In genomic region chr6:139981066-139981624, GRCh38 we compare ENCODE assay signal across 13 cellular contexts.
DNase-seq lines count a peak whose midpoint lies in the region; ATAC-seq and TF ChIP-seq lines count a peak whose summit lies in the region.
"Had no signal": no experiment of that assay in that cellular context is flagged by ENCODE, and none has a peak within 500 bp of the region (broad histone marks: within the 10 kb centered on the region; RNA-seq: fewer than 3 reads in every experiment).

No MANE protein-coding gene starts in this region.

- H3K27ac ChIP-seq in left ventricle myocardium inferior (replicated peaks) (peak overlapping the region; percentile 67), brain microvascular endothelial cell (peak overlapping the region; percentile 91), muscle layer of duodenum (ENCODE audit: low read length) (peak overlapping the region; percentile 5)

- no peak for ATAC-seq in Right ventricle myocardium superior (ENCODE audit: poor library complexity)

- H3K36me3 ChIP-seq in left ventricle myocardium inferior (no peaks in the 10 kb centered on the region), brain microvascular endothelial cell (replicated peaks) (no peaks in the 10 kb centered on the region), muscle layer of duodenum (ENCODE audit: control insufficient read depth in 1 of 2, insufficient read depth in 2 of 2, low read length in 2 of 2) (peaks cover 0 to 5% of the 10 kb centered on the region in 2 donors)

- DNase-seq in left ventricle myocardium inferior (no peak), Right ventricle myocardium superior (no peak), brain microvascular endothelial cell (no peak), NCI-H1092 treated with DMSO at 0.1 percent for 48 hours (lab: John Stamatoyannopoulos, UW) (no peak), NCI-H82 treated with DMSO at 0.1 percent for 48 hours (lab: John Stamatoyannopoulos, UW; ENCODE audit: unreplicated experiment) (no peak), activated gamma-delta T cell (lab: John Stamatoyannopoulos, UW) (no peak)
- no peak for DNase-seq in stimulated activated CD4-positive, alpha-beta T cell treated with anti-CD3 and anti-CD28 coated beads, Interleukin-2, amount 100 ng/mL, for 24 hours
- DNase-seq: amniotic stem cell; DMS79; effector CD4-positive, alpha-beta T cell; KG1; testis had no signal

- H3K4me3 ChIP-seq in left ventricle myocardium inferior, result no peak overlapping the region
- no peak overlapping the region for H3K4me3 ChIP-seq in brain microvascular endothelial cell (ENCODE audit: low read depth, low read length)
- no peak overlapping the region for H3K4me3 ChIP-seq in muscle layer of duodenum (ENCODE audit: low read depth in 1 of 2, low read length in 2 of 2)
- H3K4me3 ChIP-seq: testis had no signal

- H3K9me3 ChIP-seq in left ventricle myocardium inferior (replicated peaks), result no peaks in the 10 kb centered on the region
- H3K9me3 ChIP-seq in muscle layer of duodenum (ENCODE audit: control insufficient read depth in 1 of 2, low read length in 2 of 2), result no peaks in the 10 kb centered on the region
- H3K9me3 ChIP-seq: testis had no signal

- H3K4me1 ChIP-seq in left ventricle myocardium inferior, result peaks cover 66% of the 10 kb centered on the region
- peaks cover 4 to 26% of the 10 kb centered on the region in 2 donors for H3K4me1 ChIP-seq in muscle layer of duodenum (ENCODE audit: control insufficient read depth in 1 of 2, insufficient read depth in 2 of 2, low read length in 2 of 2)
- H3K4me1 ChIP-seq: testis had no signal

- H3K27me3 ChIP-seq in left ventricle myocardium inferior (ENCODE audit: low read depth), result no peaks in the 10 kb centered on the region
- H3K27me3 ChIP-seq in brain microvascular endothelial cell (replicated peaks), result no peaks in the 10 kb centered on the region
- no peaks in the 10 kb centered on the region for H3K27me3 ChIP-seq in muscle layer of duodenum (ENCODE audit: low read depth, low read length)
- H3K27me3 ChIP-seq: testis had no signal

- in situ Hi-C loops in brain microvascular endothelial cell (cut with HindIII; ENCODE audit: low pct_ligation_motif_present, low sequenced_read_pairs), result no loop called here

- TF ChIP-seq CTCF in left ventricle myocardium inferior (IDR thresholded peaks at IDR 0.05; ENCODE audit: borderline replicate concordance), result no peak
- TF ChIP-seq CTCF in brain microvascular endothelial cell (IDR thresholded peaks at IDR 0.05; ENCODE audit: low read depth, low read length, missing control alignments), result no peak

- intact Hi-C loops in left ventricle myocardium inferior (cut with micrococcal nuclease), result no loop called here
- intact Hi-C loops in Right ventricle myocardium superior (cut with DNase I), result no loop called here

Comparison
In these comparisons a context has a peak if more than half of its experiments do, and no peak if none do; other contexts are left out.
1. H3K27ac ChIP-seq: peak in every context shown above with its lines; median percentile 91 in brain microvascular endothelial cell; 67 in left ventricle myocardium inferior; 5 in muscle layer of duodenum.